Comparison of ENCODE assay signal across 1 cellular context in genomic region chr12:33669349-33669748, GRCh38.
TF ChIP-seq lines count a peak whose summit lies in the region.

No MANE protein-coding gene starts in this region.

TF ChIP-seq in WTC11, 78 proteins besides CTCF, POLR2A, EP300 and RAD21 (continued from another document):
- TF ChIP-seq ATF6 (CRISPR knock-in tag; IDR thresholded peaks at IDR 0.05) (no peak), STAT6 (CRISPR knock-in tag; conservative IDR thresholded peaks at IDR 0.05; ENCODE audit: low read depth) (no peak), ZNF671 (CRISPR knock-in tag; IDR thresholded peaks at IDR 0.05) (no peak), NFATC4 (CRISPR knock-in tag; IDR thresholded peaks at IDR 0.05) (no peak), TP53 (CRISPR knock-in tag; IDR thresholded peaks at IDR 0.05) (no peak), ZNF512 (CRISPR knock-in tag; IDR thresholded peaks at IDR 0.05; ENCODE audit: borderline replicate concordance) (no peak), CREM (CRISPR knock-in tag; IDR thresholded peaks at IDR 0.05) (no peak), ZNF219 (CRISPR knock-in tag; IDR thresholded peaks at IDR 0.05; ENCODE audit: borderline replicate concordance) (no peak), ZNF281 (CRISPR knock-in tag; IDR thresholded peaks at IDR 0.05) (no peak), NR1H2 (CRISPR knock-in tag; IDR thresholded peaks at IDR 0.05) (no peak), NFE2L1 (CRISPR knock-in tag; IDR thresholded peaks at IDR 0.05) (no peak), GTF2I (CRISPR knock-in tag; conservative IDR thresholded peaks at IDR 0.05) (no peak), FOXP1 (CRISPR knock-in tag; IDR thresholded peaks at IDR 0.05; ENCODE audit: borderline replicate concordance) (no peak), ELF4 (CRISPR knock-in tag; IDR thresholded peaks at IDR 0.05; ENCODE audit: low read depth) (no peak), ZBTB21 (CRISPR knock-in tag; IDR thresholded peaks at IDR 0.05; ENCODE audit: borderline replicate concordance) (no peak), ETV6 (CRISPR knock-in tag; IDR thresholded peaks at IDR 0.05) (no peak), SOX15 (CRISPR knock-in tag; IDR thresholded peaks at IDR 0.05) (no peak), SMAD3 (CRISPR knock-in tag; IDR thresholded peaks at IDR 0.05; ENCODE audit: borderline replicate concordance) (no peak)
